Comparison of ENCODE assay signal across 8 cellular contexts in genomic region chr5:41903382-41903891, GRCh38. TPM values are rescaled to one million over a fixed set of nuclear protein-coding genes. Genes with fewer than 3 reads are reported as not detected.
A peak's percentile ranks its signal among the peaks of the same experiment; 100 is the strongest.
DNase-seq lines count a peak whose midpoint lies in the region; ATAC-seq and TF ChIP-seq lines count a peak whose summit lies in the region.

No MANE protein-coding gene starts in this region.

- H3K27me3 ChIP-seq in iPS DF 6.9 (ENCODE audit: control insufficient read depth, insufficient read depth, low read length), result no peaks in the 10 kb centered on the region

- H3K9me3 Mint-ChIP-seq in activated B cell treated with CpG ODN at 0.5 μM for 24 hours, result no peaks in the 10 kb centered on the region
- no peaks in the 10 kb centered on the region for H3K9me3 Mint-ChIP-seq in stimulated activated naive CD8-positive, alpha-beta T cell treated with anti-CD3 and anti-CD28 coated beads, Interleukin-15, amount 100 ng/mL, for 72 hours

- peak; percentile 31 for DNase-seq in DMS 273 (lab: John Stamatoyannopoulos, UW; ENCODE audit: unreplicated experiment)
- no peak for DNase-seq in DMS 273 treated with DMSO at 0.1 percent for 48 hours (lab: John Stamatoyannopoulos, UW)
- DNase-seq in activated B cell treated with CpG ODN at 0.5 μM for 24 hours, result no peak
- no peak for DNase-seq in iPS DF 6.9 (ENCODE audit: low read depth, low spot score)
- no peak for DNase-seq in stimulated activated naive CD8-positive, alpha-beta T cell treated with anti-CD3 and anti-CD28 coated beads, Interleukin-15, amount 100 ng/mL, for 72 hours
- no peak for DNase-seq in stimulated activated CD8-positive, alpha-beta memory T cell treated with anti-CD3 and anti-CD28 coated beads, Interleukin-4, amount 100 ng/mL, for 48 hours
- no peak for DNase-seq in NCI-H2081 (lab: John Stamatoyannopoulos, UW)

- peak overlapping the region; percentile 99 for H3K27ac Mint-ChIP-seq in activated B cell treated with CpG ODN at 0.5 μM for 24 hours
- H3K27ac Mint-ChIP-seq in stimulated activated naive CD8-positive, alpha-beta T cell treated with anti-CD3 and anti-CD28 coated beads, Interleukin-15, amount 100 ng/mL, for 72 hours, result peak overlapping the region; percentile 98 to 100

- peak overlapping the region; percentile 99 for H3K4me3 Mint-ChIP-seq in activated B cell treated with CpG ODN at 0.5 μM for 24 hours
- peak overlapping the region; percentile 95 for H3K4me3 Mint-ChIP-seq in stimulated activated naive CD8-positive, alpha-beta T cell treated with anti-CD3 and anti-CD28 coated beads, Interleukin-15, amount 100 ng/mL, for 72 hours

- no peaks in the 10 kb centered on the region for H3K4me1 ChIP-seq in iPS DF 6.9 (ENCODE audit: control insufficient read depth, insufficient read depth, low read length)

- H3K27ac ChIP-seq in iPS DF 6.9 (ENCODE audit: low read length), result no peak overlapping the region

- no CpG with 5 or more reads among the region's 8 CpGs for WGBS in iPS DF 6.9 (ENCODE audit: insufficient coverage, insufficient read length)

- TF ChIP-seq CTCF in activated B cell treated with CpG ODN at 0.5 μM for 24 hours (IDR thresholded peaks at IDR 0.05), result no peak

- no peaks in the 10 kb centered on the region for H3K36me3 ChIP-seq in iPS DF 6.9 (ENCODE audit: control insufficient read depth, insufficient read depth, low read length)

- peaks cover 4% of the 10 kb centered on the region for H3K27me3 Mint-ChIP-seq in activated B cell treated with CpG ODN at 0.5 μM for 24 hours
- no peaks in the 10 kb centered on the region for H3K27me3 Mint-ChIP-seq in stimulated activated naive CD8-positive, alpha-beta T cell treated with anti-CD3 and anti-CD28 coated beads, Interleukin-15, amount 100 ng/mL, for 72 hours

- no peak for ATAC-seq in activated B cell treated with CpG ODN at 0.5 μM for 24 hours (ENCODE audit: low read depth)
- ATAC-seq in stimulated activated naive CD8-positive, alpha-beta T cell treated with anti-CD3 and anti-CD28 coated beads, Interleukin-15, amount 100 ng/mL, for 72 hours, result no peak
- ATAC-seq in GM21360 (IDR thresholded peaks at IDR 0.05; ENCODE audit: unreplicated experiment), result no peak

- H3K36me3 Mint-ChIP-seq in activated B cell treated with CpG ODN at 0.5 μM for 24 hours (ENCODE audit: low read depth), result peaks cover 29% of the 10 kb centered on the region

- peaks cover 34% of the 10 kb centered on the region for H3K4me1 Mint-ChIP-seq in activated B cell treated with CpG ODN at 0.5 μM for 24 hours
- peaks cover 39% of the 10 kb centered on the region for H3K4me1 Mint-ChIP-seq in stimulated activated naive CD8-positive, alpha-beta T cell treated with anti-CD3 and anti-CD28 coated beads, Interleukin-15, amount 100 ng/mL, for 72 hours

- CTCF ChIA-PET in activated B cell treated with CpG ODN at 0.5 μM for 24 hours (lab: Charles Lee), result interaction anchor here (1.5 kb wide), 1 partner anchor 22 kb away, joined by 7 read pairs; the partner anchor contains the start of gene FBXO4

- intact Hi-C loops in activated B cell treated with CpG ODN at 0.5 μM for 24 hours (cut with micrococcal nuclease), result loop anchor here (10.0 kb wide), 1 partner anchor 1161 kb away; no protein-coding TSS in a partner anchor

- no peaks in the 10 kb centered on the region for H3K9me3 ChIP-seq in iPS DF 6.9 (ENCODE audit: control insufficient read depth, insufficient read depth, low read length)

- POLR2A ChIA-PET in activated B cell treated with CpG ODN at 0.5 μM for 24 hours (lab: Charles Lee), result interaction anchor here (0.6 to 2.6 kb wide), 21 partner anchors 10 to 1700 kb away, joined by 3 to 74 read pairs (median 5); partner anchors contain the start of genes FBXO4, HMGCS1, NNT and OXCT1

- H3K4me3 ChIP-seq in iPS DF 6.9 (ENCODE audit: low read length), result peak overlapping the region; percentile 43; the same call in 1 of the 2 replicates

RNA-seq across cellular contexts. Expression of gene RIMOC1, which starts 0.7 kb away (rescaled TPM):
- total RNA-seq in activated B cell treated with CpG ODN at 0.5 μM for 24 hours, result 26.0 and 30.2 TPM in 2 replicates

RNA-seq across cellular contexts. Expression of gene FBXO4, which starts 21.6 kb away (rescaled TPM):
- 14.8 and 15.9 TPM in 2 replicates for total RNA-seq in activated B cell treated with CpG ODN at 0.5 μM for 24 hours

RNA-seq across cellular contexts. Expression of gene OXCT1, which starts 33.2 kb away (rescaled TPM):
- total RNA-seq in activated B cell treated with CpG ODN at 0.5 μM for 24 hours, result 27.3 and 27.4 TPM in 2 replicates
